Comparison of ENCODE assay signal across 26 cellular contexts in genomic region chr16:11322823-11323222, GRCh38. TPM values are rescaled to one million over a fixed set of nuclear protein-coding genes. Genes with fewer than 3 reads are reported as not detected.
"Had no signal": no experiment of that assay in that cellular context is flagged by ENCODE, and none has a peak within 500 bp of the region (broad histone marks: within the 10 kb centered on the region; RNA-seq: fewer than 3 reads in every experiment).

No MANE protein-coding gene starts in this region.

- H3K27ac Mint-ChIP-seq: activated naive CD4-positive, alpha-beta T cell treated with anti-CD3 and anti-CD28 coated beads, Interleukin-2, amount 50 U/mL, for 24 hours; natural killer cell treated with Interleukin-12 subunit alpha and Interleukin-12 subunit beta and Interleukin-15 and Interleukin-18, amount 100 ng/mL, for 72 hours; stimulated activated naive CD8-positive, alpha-beta T cell treated with anti-CD3 and anti-CD28 coated beads, Interleukin-15, amount 100 ng/mL, for 72 hours had no signal

- H3K27me3 Mint-ChIP-seq: activated naive CD4-positive, alpha-beta T cell treated with anti-CD3 and anti-CD28 coated beads, Interleukin-2, amount 50 U/mL, for 24 hours; stimulated activated naive CD8-positive, alpha-beta T cell treated with anti-CD3 and anti-CD28 coated beads, Interleukin-15, amount 100 ng/mL, for 72 hours had no signal

- H3K36me3 Mint-ChIP-seq: activated naive CD4-positive, alpha-beta T cell treated with anti-CD3 and anti-CD28 coated beads, Interleukin-2, amount 50 U/mL, for 24 hours had no signal

- H3K27me3 ChIP-seq: pancreas, tibial nerve had no signal

- H3K36me3 ChIP-seq: pancreas, tibial nerve had no signal

- DNase-seq: activated CD4-positive, CD25-positive, alpha-beta regulatory T cell treated with anti-CD3 and anti-CD28 coated beads, Interleukin-2, amount 50 U/mL, for 72 hours; activated gamma-delta T cell; central memory CD4-positive, alpha-beta T cell; dermis blood vessel endothelial cell; effector CD8-positive, alpha-beta T cell; foreskin melanocyte; midbrain; pancreas; right cardiac atrium; stimulated activated CD4-positive, alpha-beta T cell treated with anti-CD3 and anti-CD28 coated beads, Interleukin-12 subunit alpha, Interleukin-12 subunit beta, amount 100 ng/mL, for 4 hours; stimulated activated CD4-positive, alpha-beta T cell treated with anti-CD3 and anti-CD28 coated beads, Interleukin-4, amount 100 ng/mL, for 4 hours; stimulated activated naive CD8-positive, alpha-beta T cell treated with anti-CD3 and anti-CD28 coated beads, Interleukin-15, amount 100 ng/mL, for 72 hours; SW 1271 had no signal

- H3K4me3 ChIP-seq: lung, pancreas, tibial nerve had no signal

- H3K9me3 ChIP-seq: pancreas, tibial nerve had no signal

- H3K9me3 Mint-ChIP-seq: activated naive CD4-positive, alpha-beta T cell treated with anti-CD3 and anti-CD28 coated beads, Interleukin-2, amount 50 U/mL, for 24 hours; natural killer cell treated with Interleukin-12 subunit alpha and Interleukin-12 subunit beta and Interleukin-15 and Interleukin-18, amount 100 ng/mL, for 72 hours had no signal

- H3K4me1 ChIP-seq: pancreas had no signal

- H3K27ac ChIP-seq: pancreas, tibial nerve had no signal

- H3K4me3 Mint-ChIP-seq: activated naive CD4-positive, alpha-beta T cell treated with anti-CD3 and anti-CD28 coated beads, Interleukin-2, amount 50 U/mL, for 24 hours; natural killer cell treated with Interleukin-12 subunit alpha and Interleukin-12 subunit beta and Interleukin-15 and Interleukin-18, amount 100 ng/mL, for 72 hours; stimulated activated naive CD8-positive, alpha-beta T cell treated with anti-CD3 and anti-CD28 coated beads, Interleukin-15, amount 100 ng/mL, for 72 hours had no signal

- ATAC-seq: esophagus mucosa; left lobe of liver; natural killer cell treated with Interleukin-12 subunit alpha and Interleukin-12 subunit beta and Interleukin-15 and Interleukin-18, amount 100 ng/mL, for 72 hours; pancreas; right cardiac atrium; stimulated activated naive CD8-positive, alpha-beta T cell treated with anti-CD3 and anti-CD28 coated beads, Interleukin-15, amount 100 ng/mL, for 72 hours had no signal

RNA-seq across cellular contexts. Expression of gene PRM1, which starts 41.7 kb away (rescaled TPM):
- total RNA-seq: activated CD8-positive, alpha-beta memory T cell treated with anti-CD3 and anti-CD28 coated beads for 36 hours; astrocyte; dermis blood vessel endothelial cell; endothelial cell of umbilical vein; esophagus mucosa; kidney epithelial cell; left lobe of liver; lung; natural killer cell treated with Interleukin-12 subunit alpha and Interleukin-12 subunit beta and Interleukin-15 and Interleukin-18, amount 100 ng/mL, for 72 hours; pancreas; pulmonary artery endothelial cell; right cardiac atrium; skeletal muscle tissue; T-helper 2 cell treated with Interferon-gamma antibody and Interleukin-4, amounts not matched to agents 100 ng/mL and 5 ng/mL, for 36 hours; tibial nerve had no signal
- polyA plus RNA-seq: endothelial cell of umbilical vein, lung, pancreas, right cardiac atrium had no signal

RNA-seq across cellular contexts. Expression of gene PRM2, which starts 46.5 kb away (rescaled TPM):
- total RNA-seq: activated CD8-positive, alpha-beta memory T cell treated with anti-CD3 and anti-CD28 coated beads for 36 hours; astrocyte; dermis blood vessel endothelial cell; endothelial cell of umbilical vein; esophagus mucosa; kidney epithelial cell; left lobe of liver; lung; natural killer cell treated with Interleukin-12 subunit alpha and Interleukin-12 subunit beta and Interleukin-15 and Interleukin-18, amount 100 ng/mL, for 72 hours; pancreas; pulmonary artery endothelial cell; right cardiac atrium; skeletal muscle tissue; T-helper 2 cell treated with Interferon-gamma antibody and Interleukin-4, amounts not matched to agents 100 ng/mL and 5 ng/mL, for 36 hours; tibial nerve had no signal
- polyA plus RNA-seq: endothelial cell of umbilical vein, lung, pancreas, right cardiac atrium had no signal

RNA-seq across cellular contexts. Expression of gene PRM3, which starts 49.4 kb away (rescaled TPM):
- total RNA-seq: activated CD8-positive, alpha-beta memory T cell treated with anti-CD3 and anti-CD28 coated beads for 36 hours; astrocyte; dermis blood vessel endothelial cell; endothelial cell of umbilical vein; esophagus mucosa; kidney epithelial cell; left lobe of liver; lung; natural killer cell treated with Interleukin-12 subunit alpha and Interleukin-12 subunit beta and Interleukin-15 and Interleukin-18, amount 100 ng/mL, for 72 hours; pancreas; pulmonary artery endothelial cell; right cardiac atrium; skeletal muscle tissue; T-helper 2 cell treated with Interferon-gamma antibody and Interleukin-4, amounts not matched to agents 100 ng/mL and 5 ng/mL, for 36 hours; tibial nerve had no signal
- polyA plus RNA-seq: endothelial cell of umbilical vein, lung, pancreas, right cardiac atrium had no signal

RNA-seq across cellular contexts. Expression of gene TNP2, which starts 53.7 kb away (rescaled TPM):
- total RNA-seq: activated CD8-positive, alpha-beta memory T cell treated with anti-CD3 and anti-CD28 coated beads for 36 hours; astrocyte; dermis blood vessel endothelial cell; endothelial cell of umbilical vein; esophagus mucosa; kidney epithelial cell; left lobe of liver; lung; natural killer cell treated with Interleukin-12 subunit alpha and Interleukin-12 subunit beta and Interleukin-15 and Interleukin-18, amount 100 ng/mL, for 72 hours; pancreas; pulmonary artery endothelial cell; right cardiac atrium; skeletal muscle tissue; T-helper 2 cell treated with Interferon-gamma antibody and Interleukin-4, amounts not matched to agents 100 ng/mL and 5 ng/mL, for 36 hours; tibial nerve had no signal
- polyA plus RNA-seq: endothelial cell of umbilical vein, lung, pancreas, right cardiac atrium had no signal
